Comparison of ENCODE assay signal across 8 cellular contexts in the genomic region with DNA sequence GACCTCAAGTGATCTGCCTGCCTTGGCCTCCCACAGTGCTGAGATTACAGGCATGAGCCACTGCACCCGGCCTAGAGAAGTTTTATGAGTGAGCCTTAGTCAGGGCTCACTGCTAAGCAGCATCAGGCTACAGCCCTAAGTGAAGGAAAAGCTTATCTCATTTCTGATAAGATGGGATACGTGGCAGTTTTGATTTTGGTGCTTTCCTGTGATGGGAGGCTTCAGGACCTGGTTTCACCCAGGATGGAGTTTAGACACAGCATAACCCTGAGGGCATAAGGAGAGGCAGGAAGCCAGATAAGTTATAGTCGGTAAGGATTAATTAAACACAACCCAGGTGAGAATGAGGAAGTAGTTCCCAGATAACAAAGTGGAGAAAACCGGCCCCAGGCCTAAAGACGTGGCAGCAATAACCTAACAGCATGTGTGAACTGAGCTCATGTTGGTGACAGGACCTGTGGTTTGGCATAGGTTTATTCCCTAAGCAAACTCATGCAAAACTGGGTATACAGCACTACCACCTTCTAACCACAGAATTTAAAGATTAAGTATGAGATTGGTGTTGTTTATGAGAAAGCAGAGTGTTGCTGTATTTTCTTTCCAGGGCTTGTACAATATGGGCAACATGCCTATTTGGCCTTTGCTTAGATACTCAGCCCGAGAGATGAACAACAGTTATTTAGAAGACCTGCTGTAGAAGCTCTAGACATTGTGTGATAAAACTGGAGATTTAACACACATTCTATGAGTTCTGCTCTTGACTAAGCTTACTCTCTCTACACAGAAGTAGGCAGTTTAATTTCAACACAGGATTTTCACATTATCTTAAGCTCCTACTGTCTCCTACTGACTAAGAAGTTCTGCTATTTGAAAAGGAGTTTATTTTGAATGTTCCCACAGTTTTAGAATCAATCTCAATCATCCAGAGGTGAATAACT.
DNase-seq lines count a peak whose midpoint lies in the region; ATAC-seq and TF ChIP-seq lines count a peak whose summit lies in the region.

No MANE protein-coding gene starts in this region.

- H3K4me1 ChIP-seq in aorta (ENCODE audit: control insufficient read depth in 1 of 2, insufficient read depth in 2 of 2, low read length in 2 of 2) = no peaks in the 10 kb centered on the region

- POLR2A ChIA-PET in activated CD8-positive, alpha-beta T cell treated with anti-CD3 and anti-CD28 coated beads for 36 hours (lab: Charles Lee) = interaction anchor here (0.8 kb wide), 1 partner anchor 9 kb away, joined by 3 read pairs; no protein-coding TSS in a partner anchor

- DNase-seq in ELF-1 (ENCODE audit: low read depth, low spot score) (peak; percentile 49), mucosa of gallbladder (ENCODE audit: low spot score) (peak; percentile 75), NCI-H748 (lab: John Stamatoyannopoulos, UW; ENCODE audit: unreplicated experiment) (no peak), NCI-H1930 (lab: John Stamatoyannopoulos, UW) (no peak), aorta (no peak), NCI-H524 (lab: John Stamatoyannopoulos, UW) (no peak)
- DNase-seq in activated CD8-positive, alpha-beta T cell treated with anti-CD3 and anti-CD28 coated beads for 36 hours = peak; percentile 21

- no peaks in the 10 kb centered on the region for H3K9me3 ChIP-seq in aorta (ENCODE audit: control insufficient read depth, low read length)

- H3K9me3 Mint-ChIP-seq in activated CD8-positive, alpha-beta T cell treated with anti-CD3 and anti-CD28 coated beads for 36 hours = no peaks in the 10 kb centered on the region

- H3K4me3 ChIP-seq in aorta (ENCODE audit: low read length in 2 of 2) = no peak overlapping the region

- no peaks in the 10 kb centered on the region for H3K36me3 ChIP-seq in aorta (ENCODE audit: control insufficient read depth in 1 of 2, insufficient read depth in 2 of 2, low read length in 1 of 2)

- H3K4me3 Mint-ChIP-seq in activated CD8-positive, alpha-beta T cell treated with anti-CD3 and anti-CD28 coated beads for 36 hours = no peak overlapping the region

- peaks cover 6% of the 10 kb centered on the region for H3K4me1 Mint-ChIP-seq in activated CD8-positive, alpha-beta T cell treated with anti-CD3 and anti-CD28 coated beads for 36 hours (ENCODE audit: low read depth)

- H3K27me3 ChIP-seq in aorta (ENCODE audit: control insufficient read depth in 1 of 2, insufficient read depth in 2 of 2, low read length in 1 of 2) = peaks cover 0 to 1% of the 10 kb centered on the region in 2 donors

- H3K27ac ChIP-seq in aorta (ENCODE audit: low read depth in 1 of 2, low read length in 2 of 2) = no peak overlapping the region

- TF ChIP-seq CTCF in activated CD8-positive, alpha-beta T cell treated with anti-CD3 and anti-CD28 coated beads for 36 hours (IDR thresholded peaks at IDR 0.05) = no peak

- H3K36me3 Mint-ChIP-seq in activated CD8-positive, alpha-beta T cell treated with anti-CD3 and anti-CD28 coated beads for 36 hours (ENCODE audit: low read depth) = no peaks in the 10 kb centered on the region

- CTCF ChIA-PET in activated CD8-positive, alpha-beta T cell treated with anti-CD3 and anti-CD28 coated beads for 36 hours (lab: Charles Lee) = interaction anchor here (0.8 to 1.5 kb wide), 3 partner anchors 10 to 313 kb away, joined by 3 to 6 read pairs (median 3); no protein-coding TSS in a partner anchor

- no peaks in the 10 kb centered on the region for H3K27me3 Mint-ChIP-seq in activated CD8-positive, alpha-beta T cell treated with anti-CD3 and anti-CD28 coated beads for 36 hours

- peak overlapping the region; percentile 6 for H3K27ac Mint-ChIP-seq in activated CD8-positive, alpha-beta T cell treated with anti-CD3 and anti-CD28 coated beads for 36 hours

- intact Hi-C loops in activated CD8-positive, alpha-beta T cell treated with anti-CD3 and anti-CD28 coated beads for 36 hours (cut with micrococcal nuclease) = no loop called here
- intact Hi-C loops in aorta (cut with DNase I) = no loop called here

- peak; percentile 82 for ATAC-seq in HG03196 (IDR thresholded peaks at IDR 0.05; ENCODE audit: unreplicated experiment)
- peak; percentile 80 for ATAC-seq in activated CD8-positive, alpha-beta T cell treated with anti-CD3 and anti-CD28 coated beads for 36 hours
- ATAC-seq in aorta (ENCODE audit: low FRiP score) = no peak

- whole genome bisulfite sequencing in aorta, 2 donors = 46 to 48% methylated on average over 6 of the region's 6 CpGs

Comparison
In these comparisons a context has a peak if more than half of its experiments do, and no peak if none do; other contexts are left out.
1. DNase-seq: peak in ELF-1 (single experiment), activated CD8-positive, alpha-beta T cell treated with anti-CD3 and anti-CD28 coated beads for 36 hours (single experiment) and mucosa of gallbladder (single experiment); none in NCI-H748 (single experiment), NCI-H1930 (0 of 2), aorta (0 of 2) and NCI-H524 (0 of 2).